14 cellular contexts compared by ENCODE assay signal in genomic region chr12:28424965-28425364, GRCh38.
DNase-seq lines count a peak whose midpoint lies in the region; ATAC-seq and TF ChIP-seq lines count a peak whose summit lies in the region.
"Had no signal": no experiment of that assay in that cellular context is flagged by ENCODE, and none has a peak within 500 bp of the region (broad histone marks: within the 10 kb centered on the region; RNA-seq: fewer than 3 reads in every experiment).

No MANE protein-coding gene starts in this region.

- H2BK5ac ChIP-seq in H9 (ENCODE audit: insufficient read length, low read length) = no peak overlapping the region

- H3K56ac ChIP-seq in H9 (ENCODE audit: insufficient read length, low read depth, low read length) = no peak overlapping the region

- DNase-seq in H9 (no peak), astrocyte of the spinal cord (ENCODE audit: low read depth, low spot score) (peak; percentile 89), right cardiac atrium (peak; percentile 31 to 43 (median 39)), renal cortical epithelial cell (ENCODE audit: low read depth) (peak; percentile 96), NCI-H446 (lab: John Stamatoyannopoulos, UW) (no peak), mucosa of descending colon (no peak), GM20000 (ENCODE audit: low spot score) (no peak)
- DNase-seq: amniotic stem cell, GM23248, NCI-H187 treated with DMSO at 0.1 percent for 48 hours, psoas muscle had no signal

- peak overlapping the region; percentile 80; the same call in 1 of the 2 replicates for H2BK15ac ChIP-seq in H9 (ENCODE audit: low read depth, low read length)

- H2AK5ac ChIP-seq in H9 (ENCODE audit: insufficient read length, low read length) = no peak overlapping the region

- H3K79me2 ChIP-seq in H9 (ENCODE audit: insufficient read depth, low read length) = no peaks in the 10 kb centered on the region

- H3K27ac Mint-ChIP-seq in H9 = peak overlapping the region in 2 of 3 experiments; percentile 51 to 79; a peak in 3 of 7 replicates
- H3K27ac Mint-ChIP-seq: CD4-positive, alpha-beta memory T cell had no signal

- no peak overlapping the region for H4K5ac ChIP-seq in H9 (ENCODE audit: insufficient read length, low read depth, low read length)

- H3K79me1 ChIP-seq in H9 (ENCODE audit: insufficient read depth, low read depth, low read length, poor library complexity, severe bottlenecking) = no peaks in the 10 kb centered on the region

- H3K23ac ChIP-seq in H9 (ENCODE audit: insufficient read length, low read depth, low read length) = no peak overlapping the region

- no peak overlapping the region for H4K8ac ChIP-seq in H9 (replicated peaks; ENCODE audit: insufficient read length, low read depth, low read length)

- no peak overlapping the region for H3K4me2 ChIP-seq in H9 (ENCODE audit: insufficient read depth, insufficient read length, low read length)

- no peak overlapping the region for H3K4ac ChIP-seq in H9 (ENCODE audit: low read depth, low read length)

- WGBS in H9 (ENCODE audit: extremely low coverage, insufficient read length, low lambda C conversion rate) = no CpG with 5 or more reads among the region's 3 CpGs
- 37% methylated on average over 3 of the region's 3 CpGs for WGBS in right cardiac atrium

- no peak overlapping the region for H2BK20ac ChIP-seq in H9 (ENCODE audit: low read depth, low read length, poor library complexity, severe bottlenecking)

- H4K91ac ChIP-seq in H9 (ENCODE audit: insufficient read length, low read depth, low read length) = no peak overlapping the region

- H2AFZ ChIP-seq in H9 (ENCODE audit: low read length) = no peak overlapping the region
- H2AFZ ChIP-seq: GM23248 had no signal

- H3K27me3 Mint-ChIP-seq in H9 (ENCODE audit: low read depth) = no peaks in the 10 kb centered on the region
- H3K27me3 Mint-ChIP-seq: CD4-positive, alpha-beta memory T cell had no signal

- H3K27ac ChIP-seq in H9 (ENCODE audit: insufficient read length, low read depth, low read length) (no peak overlapping the region), right cardiac atrium (ENCODE audit: low read length) (no peak overlapping the region)
- H3K27ac ChIP-seq: epithelial cell of prostate, GM23248, psoas muscle had no signal

- H3K18ac ChIP-seq in H9 (ENCODE audit: insufficient read length, low read depth, low read length) = no peak overlapping the region

- H3K4me1 Mint-ChIP-seq in H9 = peaks cover 6 to 11% of the 10 kb centered on the region in 2 experiments; a peak in 3 of 4 replicates

- no peaks in the 10 kb centered on the region for H3K27me3 ChIP-seq in H9 (ENCODE audit: insufficient read depth, low read length)
- no peaks in the 10 kb centered on the region for H3K27me3 ChIP-seq in right cardiac atrium (ENCODE audit: control insufficient read depth, insufficient read depth)

- intact Hi-C loops in right cardiac atrium (cut with DNase I) (no loop called here), mucosa of descending colon (cut with DNase I, micrococcal nuclease) (no loop called here)

- TF ChIP-seq CTCF in H9 (conservative IDR thresholded peaks at IDR 0.05) = no peak
- no peak for TF ChIP-seq CTCF in astrocyte of the spinal cord (IDR thresholded peaks at IDR 0.05; ENCODE audit: low read depth, low read length)
- no peak for TF ChIP-seq CTCF in mucosa of descending colon (IDR thresholded peaks at IDR 0.05)
- no peak for TF ChIP-seq CTCF in GM20000 (IDR thresholded peaks at IDR 0.05; ENCODE audit: extremely low read depth, missing control alignments)

- peaks cover 2 to 18% (median 6%) of the 10 kb centered on the region in 3 experiments; a peak in 6 of 7 replicates for H3K36me3 Mint-ChIP-seq in H9 (ENCODE audit: insufficient read depth in 1 of 3, low read depth in 3 of 3)

- no peaks in the 10 kb centered on the region for H3K23me2 ChIP-seq in H9 (ENCODE audit: insufficient read length, low read depth, low read length, poor library complexity, severe bottlenecking)

- no peaks in the 10 kb centered on the region for H4K20me1 ChIP-seq in H9 (ENCODE audit: control insufficient read depth, insufficient read depth, insufficient read length)

- no peak overlapping the region for H3K4me3 Mint-ChIP-seq in H9
- H3K4me3 Mint-ChIP-seq: CD4-positive, alpha-beta memory T cell had no signal

- H3K4me1 ChIP-seq in H9 (ENCODE audit: insufficient read depth, low read length) (no peaks in the 10 kb centered on the region), right cardiac atrium (ENCODE audit: control insufficient read depth, insufficient read depth, low read length) (no peaks in the 10 kb centered on the region), mucosa of descending colon (ENCODE audit: low read depth) (no peaks in the 10 kb centered on the region)
- H3K4me1 ChIP-seq: psoas muscle had no signal

- ATAC-seq in right cardiac atrium (peak; percentile 67 to 93), HG03565 (IDR thresholded peaks at IDR 0.05; ENCODE audit: unreplicated experiment) (no peak), mucosa of descending colon (no peak)
- ATAC-seq: psoas muscle had no signal

- H3K14ac ChIP-seq in H9 (ENCODE audit: insufficient read depth, low read length) = no peak overlapping the region

- H3K9ac ChIP-seq in H9 (ENCODE audit: extremely low read depth, insufficient read length, low read length) = no peak overlapping the region
- H3K9ac ChIP-seq: GM23248 had no signal

- no peak overlapping the region for H3K4me3 ChIP-seq in astrocyte of the spinal cord (ENCODE audit: low read depth, low read length)
- H3K4me3 ChIP-seq in right cardiac atrium (ENCODE audit: low read length) = no peak overlapping the region
- no peak overlapping the region for H3K4me3 ChIP-seq in mucosa of descending colon
- H3K4me3 ChIP-seq: GM23248, psoas muscle had no signal

- H3T11ph ChIP-seq in H9 (ENCODE audit: low read length) = no peak overlapping the region

- no peak overlapping the region for H2BK12ac ChIP-seq in H9 (ENCODE audit: insufficient read length, low read depth, low read length)

- in situ Hi-C loops in astrocyte of the spinal cord (cut with HindIII; ENCODE audit: low sequenced_read_pairs) = no loop called here

- no peaks in the 10 kb centered on the region for H3K9me3 ChIP-seq in H9 (ENCODE audit: control insufficient read depth, low read depth, low read length)
- H3K9me3 ChIP-seq in right cardiac atrium (ENCODE audit: control insufficient read depth, low read length) = no peaks in the 10 kb centered on the region
- H3K9me3 ChIP-seq in mucosa of descending colon = no peaks in the 10 kb centered on the region
- H3K9me3 ChIP-seq: psoas muscle had no signal

- peaks cover 0 to 5% of the 10 kb centered on the region in 2 experiments; a peak in 1 of 5 replicates for H3K9me3 Mint-ChIP-seq in H9

- no peak overlapping the region for H2BK120ac ChIP-seq in H9 (ENCODE audit: low read depth, low read length, poor library complexity, severe bottlenecking)

- no peaks in the 10 kb centered on the region for H3K36me3 ChIP-seq in mucosa of descending colon (ENCODE audit: low read depth)

Comparison
In these comparisons a context has a peak if more than half of its experiments do, and no peak if none do; other contexts are left out.
1. DNase-seq: peak in astrocyte of the spinal cord (single experiment), right cardiac atrium (3 of 3) and renal cortical epithelial cell (single experiment); none in H9 (single experiment), NCI-H446 (0 of 2), mucosa of descending colon (0 of 3) and GM20000 (single experiment).
2. ATAC-seq: peak in right cardiac atrium (2 of 2); none in HG03565 (single experiment) and mucosa of descending colon (single experiment).